ENCODE assay signal across 1 cellular context in the genomic region with DNA sequence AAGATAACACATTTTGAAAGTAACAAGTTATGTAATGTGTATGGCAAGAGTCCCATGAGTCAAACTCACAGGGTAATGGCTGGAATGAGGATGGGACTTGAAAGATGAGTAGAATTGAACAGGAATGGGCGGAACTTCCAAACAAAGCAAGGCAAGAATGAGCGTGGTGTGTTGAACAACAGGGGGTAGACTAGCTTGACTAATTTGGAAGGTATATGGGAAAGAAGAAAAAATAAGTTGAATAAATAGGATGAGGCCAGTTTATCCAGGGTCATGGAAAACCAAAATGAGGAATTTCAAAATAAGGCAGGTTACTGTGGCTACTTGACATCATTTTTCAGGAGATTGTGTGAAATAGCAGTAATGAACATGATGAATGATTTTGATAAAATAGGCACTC.
TF ChIP-seq lines count a peak whose summit lies in the region.

No MANE protein-coding gene starts in this region.

TF ChIP-seq in H1, 55 proteins besides CTCF, POLR2A, EP300 and RAD21 (continued from another document):
- TF ChIP-seq SRF (IDR thresholded peaks at IDR 0.05; ENCODE audit: low read depth, low read length) (no peak), RBBP5 (IDR thresholded peaks at IDR 0.05; ENCODE audit: borderline replicate concordance, low read depth, low read length) (no peak), NANOG (IDR thresholded peaks at IDR 0.05; ENCODE audit: insufficient read depth, low read depth, low read length, poor library complexity, severe bottlenecking) (peak; percentile 12), TAF7 (optimal IDR thresholded peaks at IDR 0.05; ENCODE audit: borderline replicate concordance, low read depth, low read length) (peak; percentile 80), CHD1 (IDR thresholded peaks at IDR 0.05; ENCODE audit: low read depth, low read length) (no peak), KDM1A (IDR thresholded peaks at IDR 0.05; ENCODE audit: borderline replicate concordance, low read length) (no peak), YY1 (IDR thresholded peaks at IDR 0.05; ENCODE audit: low read depth, low read length) (no peak), EZH2 (IDR thresholded peaks at IDR 0.05; ENCODE audit: low read depth, low read length, severe bottlenecking) (no peak), MAX (IDR thresholded peaks at IDR 0.05) (no peak), BCL11A (IDR thresholded peaks at IDR 0.05; ENCODE audit: low read depth in 2 of 2, low read length in 2 of 2) (no peak), CTBP2 (IDR thresholded peaks at IDR 0.05; ENCODE audit: borderline replicate concordance, insufficient read depth, insufficient read length, low read length) (no peak), ATF2 (IDR thresholded peaks at IDR 0.05; ENCODE audit: low read length) (no peak), TEAD4 (IDR thresholded peaks at IDR 0.05; ENCODE audit: low read depth, low read length) (no peak), GTF2F1 (IDR thresholded peaks at IDR 0.05; ENCODE audit: borderline replicate concordance, low read depth, low read length) (no peak), JUN (IDR thresholded peaks at IDR 0.05; ENCODE audit: low read depth, low read length) (no peak), EGR1 (IDR thresholded peaks at IDR 0.05; ENCODE audit: borderline replicate concordance, low read depth, low read length) (no peak), POLR2AphosphoS5 (IDR thresholded peaks at IDR 0.05; ENCODE audit: low read depth, low read length) (no peak), SP1 (IDR thresholded peaks at IDR 0.05; ENCODE audit: low read depth, low read length) (0 out of 2 replicates have a peak, but pooled peaks have one; percentile 19), FOSL1 (IDR thresholded peaks at IDR 0.05; ENCODE audit: insufficient read depth, low read depth, low read length) (no peak), CHD7 (IDR thresholded peaks at IDR 0.05; ENCODE audit: insufficient replicate concordance, low read length) (peak; percentile 36), HDAC6 (IDR thresholded peaks at IDR 0.05; ENCODE audit: low read depth, low read length) (no peak), BRCA1 (IDR thresholded peaks at IDR 0.05; ENCODE audit: low read depth, low read length) (no peak), SP2 (IDR thresholded peaks at IDR 0.05; ENCODE audit: low read length) (no peak), SAP30 (IDR thresholded peaks at IDR 0.05; ENCODE audit: insufficient read depth, insufficient replicate concordance, low read length) (no peak), ZNF274 (IDR thresholded peaks at IDR 0.05; ENCODE audit: borderline replicate concordance, extremely low read depth, low read length) (no peak)
- TF ChIP-seq, protein P1, sequence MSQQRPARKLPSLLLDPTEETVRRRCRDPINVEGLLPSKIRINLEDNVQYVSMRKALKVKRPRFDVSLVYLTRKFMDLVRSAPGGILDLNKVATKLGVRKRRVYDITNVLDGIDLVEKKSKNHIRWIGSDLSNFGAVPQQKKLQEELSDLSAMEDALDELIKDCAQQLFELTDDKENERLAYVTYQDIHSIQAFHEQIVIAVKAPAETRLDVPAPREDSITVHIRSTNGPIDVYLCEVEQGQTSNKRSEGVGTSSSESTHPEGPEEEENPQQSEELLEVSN (IDR thresholded peaks at IDR 0.05) = no peak
